ENCODE assay signal across 1 cellular context in genomic region chr2:143553261-143553660, GRCh38.
TF ChIP-seq lines count a peak whose summit lies in the region.

No MANE protein-coding gene starts in this region.

TF ChIP-seq in SK-N-SH treated with all-trans-retinoic acid at 6 μM for 48 hours, 23 proteins besides CTCF, POLR2A, EP300 and RAD21 (continued from another document):
- TF ChIP-seq, protein P1, sequence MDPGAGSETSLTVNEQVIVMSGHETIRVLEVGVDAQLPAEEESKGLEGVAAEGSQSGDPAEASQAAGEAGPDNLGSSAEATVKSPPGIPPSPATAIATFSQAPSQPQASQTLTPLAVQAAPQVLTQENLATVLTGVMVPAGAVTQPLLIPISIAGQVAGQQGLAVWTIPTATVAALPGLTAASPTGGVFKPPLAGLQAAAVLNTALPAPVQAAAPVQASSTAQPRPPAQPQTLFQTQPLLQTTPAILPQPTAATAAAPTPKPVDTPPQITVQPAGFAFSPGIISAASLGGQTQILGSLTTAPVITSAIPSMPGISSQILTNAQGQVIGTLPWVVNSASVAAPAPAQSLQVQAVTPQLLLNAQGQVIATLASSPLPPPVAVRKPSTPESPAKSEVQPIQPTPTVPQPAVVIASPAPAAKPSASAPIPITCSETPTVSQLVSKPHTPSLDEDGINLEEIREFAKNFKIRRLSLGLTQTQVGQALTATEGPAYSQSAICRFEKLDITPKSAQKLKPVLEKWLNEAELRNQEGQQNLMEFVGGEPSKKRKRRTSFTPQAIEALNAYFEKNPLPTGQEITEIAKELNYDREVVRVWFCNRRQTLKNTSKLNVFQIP (CRISPR knock-in tag; IDR thresholded peaks at IDR 0.05; ENCODE audit: borderline replicate concordance, low read depth) = no peak
